In genomic region chr21:34018185-34018584, GRCh38 we compare ENCODE assay signal across 1 cellular context.
TF ChIP-seq lines count a peak whose summit lies in the region.

No MANE protein-coding gene starts in this region.

TF ChIP-seq in IMR-90, 13 proteins besides CTCF, POLR2A, EP300 and RAD21:
- no peak for TF ChIP-seq MXI1 (IDR thresholded peaks at IDR 0.05; ENCODE audit: borderline replicate concordance, low read depth, low read length)
- TF ChIP-seq ELK1 (IDR thresholded peaks at IDR 0.05; ENCODE audit: borderline replicate concordance, low read depth, low read length) = no peak
- TF ChIP-seq RCOR1 (IDR thresholded peaks at IDR 0.05; ENCODE audit: insufficient replicate concordance, low read length) = no peak
- no peak for TF ChIP-seq FOS (IDR thresholded peaks at IDR 0.05; ENCODE audit: low read depth, low read length)
- no peak for TF ChIP-seq NFE2L2 (IDR thresholded peaks at IDR 0.05; ENCODE audit: low read depth, low read length)
- no peak for TF ChIP-seq SMC3 (IDR thresholded peaks at IDR 0.05; ENCODE audit: low read depth, low read length)
- TF ChIP-seq BHLHE40 (IDR thresholded peaks at IDR 0.05; ENCODE audit: low read depth, low read length) = no peak
- TF ChIP-seq MAZ (IDR thresholded peaks at IDR 0.05; ENCODE audit: borderline replicate concordance, low read depth, low read length) = no peak
- TF ChIP-seq CEBPB (IDR thresholded peaks at IDR 0.05; ENCODE audit: low read depth, low read length) = no peak
- TF ChIP-seq USF2 (IDR thresholded peaks at IDR 0.05; ENCODE audit: low read depth, low read length) = no peak
- TF ChIP-seq CHD1 (IDR thresholded peaks at IDR 0.05; ENCODE audit: low read depth, low read length) = no peak
- no peak for TF ChIP-seq MAFK (IDR thresholded peaks at IDR 0.05; ENCODE audit: low read depth, low read length)
- no peak for TF ChIP-seq RFX5 (IDR thresholded peaks at IDR 0.05; ENCODE audit: low read depth, low read length)
